ENCODE assay signal across 1 cellular context in the genomic region with DNA sequence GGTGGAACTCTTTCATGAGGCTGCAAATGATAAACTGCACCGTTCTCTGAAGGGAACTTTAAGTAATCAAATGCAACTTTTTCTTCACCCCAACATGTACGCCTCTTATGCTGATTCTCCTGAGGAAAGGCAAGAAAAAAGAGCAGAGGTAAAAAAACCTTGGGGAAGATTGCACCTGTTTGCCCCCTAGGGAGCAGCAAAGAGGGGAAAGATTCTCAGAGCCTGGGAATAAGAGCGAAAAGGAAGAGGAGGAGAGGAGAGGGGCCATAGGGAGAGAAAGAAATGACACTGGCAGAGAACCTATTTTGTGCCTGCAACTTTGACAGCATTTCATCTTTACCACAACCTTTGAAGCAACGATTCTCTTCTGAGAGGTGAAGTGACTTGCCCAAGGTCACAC.
TF ChIP-seq lines count a peak whose summit lies in the region.

No MANE protein-coding gene starts in this region.

TF ChIP-seq in WTC11, 78 proteins besides CTCF, POLR2A, EP300 and RAD21 (continued from another document):
- TF ChIP-seq, protein P1, sequence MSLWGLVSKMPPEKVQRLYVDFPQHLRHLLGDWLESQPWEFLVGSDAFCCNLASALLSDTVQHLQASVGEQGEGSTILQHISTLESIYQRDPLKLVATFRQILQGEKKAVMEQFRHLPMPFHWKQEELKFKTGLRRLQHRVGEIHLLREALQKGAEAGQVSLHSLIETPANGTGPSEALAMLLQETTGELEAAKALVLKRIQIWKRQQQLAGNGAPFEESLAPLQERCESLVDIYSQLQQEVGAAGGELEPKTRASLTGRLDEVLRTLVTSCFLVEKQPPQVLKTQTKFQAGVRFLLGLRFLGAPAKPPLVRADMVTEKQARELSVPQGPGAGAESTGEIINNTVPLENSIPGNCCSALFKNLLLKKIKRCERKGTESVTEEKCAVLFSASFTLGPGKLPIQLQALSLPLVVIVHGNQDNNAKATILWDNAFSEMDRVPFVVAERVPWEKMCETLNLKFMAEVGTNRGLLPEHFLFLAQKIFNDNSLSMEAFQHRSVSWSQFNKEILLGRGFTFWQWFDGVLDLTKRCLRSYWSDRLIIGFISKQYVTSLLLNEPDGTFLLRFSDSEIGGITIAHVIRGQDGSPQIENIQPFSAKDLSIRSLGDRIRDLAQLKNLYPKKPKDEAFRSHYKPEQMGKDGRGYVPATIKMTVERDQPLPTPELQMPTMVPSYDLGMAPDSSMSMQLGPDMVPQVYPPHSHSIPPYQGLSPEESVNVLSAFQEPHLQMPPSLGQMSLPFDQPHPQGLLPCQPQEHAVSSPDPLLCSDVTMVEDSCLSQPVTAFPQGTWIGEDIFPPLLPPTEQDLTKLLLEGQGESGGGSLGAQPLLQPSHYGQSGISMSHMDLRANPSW (CRISPR knock-in tag; conservative IDR thresholded peaks at IDR 0.05; ENCODE audit: low read depth): no peak
- TF ChIP-seq, protein P2, sequence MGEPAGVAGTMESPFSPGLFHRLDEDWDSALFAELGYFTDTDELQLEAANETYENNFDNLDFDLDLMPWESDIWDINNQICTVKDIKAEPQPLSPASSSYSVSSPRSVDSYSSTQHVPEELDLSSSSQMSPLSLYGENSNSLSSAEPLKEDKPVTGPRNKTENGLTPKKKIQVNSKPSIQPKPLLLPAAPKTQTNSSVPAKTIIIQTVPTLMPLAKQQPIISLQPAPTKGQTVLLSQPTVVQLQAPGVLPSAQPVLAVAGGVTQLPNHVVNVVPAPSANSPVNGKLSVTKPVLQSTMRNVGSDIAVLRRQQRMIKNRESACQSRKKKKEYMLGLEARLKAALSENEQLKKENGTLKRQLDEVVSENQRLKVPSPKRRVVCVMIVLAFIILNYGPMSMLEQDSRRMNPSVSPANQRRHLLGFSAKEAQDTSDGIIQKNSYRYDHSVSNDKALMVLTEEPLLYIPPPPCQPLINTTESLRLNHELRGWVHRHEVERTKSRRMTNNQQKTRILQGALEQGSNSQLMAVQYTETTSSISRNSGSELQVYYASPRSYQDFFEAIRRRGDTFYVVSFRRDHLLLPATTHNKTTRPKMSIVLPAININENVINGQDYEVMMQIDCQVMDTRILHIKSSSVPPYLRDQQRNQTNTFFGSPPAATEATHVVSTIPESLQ (CRISPR knock-in tag; IDR thresholded peaks at IDR 0.05): no peak
- TF ChIP-seq CREB1 (CRISPR knock-in tag; IDR thresholded peaks at IDR 0.05) (no peak), ZNF219 (CRISPR knock-in tag; IDR thresholded peaks at IDR 0.05; ENCODE audit: borderline replicate concordance) (no peak), ZNF396 (CRISPR knock-in tag; IDR thresholded peaks at IDR 0.05; ENCODE audit: borderline replicate concordance) (no peak)
- TF ChIP-seq, protein P3, sequence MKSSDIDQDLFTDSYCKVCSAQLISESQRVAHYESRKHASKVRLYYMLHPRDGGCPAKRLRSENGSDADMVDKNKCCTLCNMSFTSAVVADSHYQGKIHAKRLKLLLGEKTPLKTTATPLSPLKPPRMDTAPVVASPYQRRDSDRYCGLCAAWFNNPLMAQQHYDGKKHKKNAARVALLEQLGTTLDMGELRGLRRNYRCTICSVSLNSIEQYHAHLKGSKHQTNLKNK (CRISPR knock-in tag; IDR thresholded peaks at IDR 0.05): no peak
